ENCODE assay signal across 1 cellular context in the genomic region with DNA sequence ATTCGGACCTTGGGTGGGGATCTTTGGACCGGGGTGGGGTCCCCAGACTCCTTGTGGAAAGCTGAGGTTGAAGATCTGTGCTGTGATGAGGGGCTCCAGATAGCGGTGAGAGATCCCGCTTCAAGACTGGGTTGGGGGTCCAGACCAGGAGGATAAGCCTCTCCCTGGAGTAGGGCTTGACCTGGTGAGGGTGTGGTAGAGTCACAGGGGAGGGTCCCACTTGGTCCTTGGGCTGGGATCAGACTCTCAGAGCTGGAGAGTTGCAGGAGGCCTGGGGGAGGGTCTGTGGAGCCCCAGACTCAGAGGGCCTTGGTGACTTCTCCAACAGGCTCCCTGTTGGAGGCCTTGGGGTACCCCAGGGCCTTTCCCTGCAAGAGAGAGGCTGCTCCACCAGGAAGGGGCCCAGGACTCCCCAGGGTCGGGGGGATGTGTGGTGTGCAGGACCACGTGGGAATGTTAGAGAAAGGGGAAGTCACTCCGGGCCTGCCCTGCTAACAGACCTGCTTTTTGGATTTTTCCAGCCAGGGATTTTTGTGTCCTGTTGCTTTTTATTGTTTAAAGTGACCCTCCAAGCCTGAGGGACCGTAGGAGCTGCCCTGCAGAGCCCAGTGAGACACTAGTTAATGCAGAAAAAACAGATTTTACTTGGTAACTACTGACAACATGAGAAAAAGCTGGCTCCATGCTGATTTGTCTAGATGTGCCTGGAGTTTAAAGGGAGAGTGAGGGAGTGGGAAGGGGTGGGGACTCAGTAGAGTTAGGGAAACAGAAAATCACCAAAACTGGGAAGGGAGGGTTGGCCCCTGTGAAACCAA.
A peak's percentile ranks its signal among the peaks of the same experiment; 100 is the strongest.
TF ChIP-seq lines count a peak whose summit lies in the region.

No MANE protein-coding gene starts in this region.

TF ChIP-seq in HepG2, 621 proteins besides CTCF, POLR2A, EP300 and RAD21 (continued from another document and continues in another):
- TF ChIP-seq, protein P1, sequence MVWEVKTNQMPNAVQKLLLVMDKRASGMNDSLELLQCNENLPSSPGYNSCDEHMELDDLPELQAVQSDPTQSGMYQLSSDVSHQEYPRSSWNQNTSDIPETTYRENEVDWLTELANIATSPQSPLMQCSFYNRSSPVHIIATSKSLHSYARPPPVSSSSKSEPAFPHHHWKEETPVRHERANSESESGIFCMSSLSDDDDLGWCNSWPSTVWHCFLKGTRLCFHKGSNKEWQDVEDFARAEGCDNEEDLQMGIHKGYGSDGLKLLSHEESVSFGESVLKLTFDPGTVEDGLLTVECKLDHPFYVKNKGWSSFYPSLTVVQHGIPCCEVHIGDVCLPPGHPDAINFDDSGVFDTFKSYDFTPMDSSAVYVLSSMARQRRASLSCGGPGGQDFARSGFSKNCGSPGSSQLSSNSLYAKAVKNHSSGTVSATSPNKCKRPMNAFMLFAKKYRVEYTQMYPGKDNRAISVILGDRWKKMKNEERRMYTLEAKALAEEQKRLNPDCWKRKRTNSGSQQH (CRISPR knock-in tag; IDR thresholded peaks at IDR 0.05; ENCODE audit: low read depth) = peak; percentile 13; the same call in 1 of the 2 replicates
- TF ChIP-seq ZNF781 (CRISPR knock-in tag; IDR thresholded peaks at IDR 0.05; ENCODE audit: borderline replicate concordance, not compliant biosample characterization) (peak; percentile 16), TGIF2 (CRISPR knock-in tag; IDR thresholded peaks at IDR 0.05) (peak; percentile 63; the same call in 1 of the 2 replicates), KLF11 (CRISPR knock-in tag; IDR thresholded peaks at IDR 0.05) (no peak), POLR2G (IDR thresholded peaks at IDR 0.05; ENCODE audit: low read depth, low read length) (0 out of 2 replicates have a peak, but pooled peaks have one; percentile 40), GABPA (IDR thresholded peaks at IDR 0.05; ENCODE audit: low read depth, low read length) (no peak), GABPA (CRISPR knock-in tag; IDR thresholded peaks at IDR 0.05; ENCODE audit: low read depth) (0 out of 2 replicates have a peak, but pooled peaks have one; percentile 4), YEATS4 (CRISPR knock-in tag; IDR thresholded peaks at IDR 0.05; ENCODE audit: borderline replicate concordance) (peak; percentile 21; the same call in 1 of the 2 replicates), ZNF34 (CRISPR knock-in tag; IDR thresholded peaks at IDR 0.05; ENCODE audit: borderline replicate concordance) (no peak), KDM5A (IDR thresholded peaks at IDR 0.05; ENCODE audit: borderline replicate concordance, low read length) (0 out of 2 replicates have a peak, but pooled peaks have one; percentile 11), DMAP1 (CRISPR knock-in tag; IDR thresholded peaks at IDR 0.05) (peak; percentile 44; the same call in 1 of the 2 replicates), NRL (CRISPR knock-in tag; IDR thresholded peaks at IDR 0.05; ENCODE audit: borderline replicate concordance) (no peak), ZSCAN25 (CRISPR knock-in tag; IDR thresholded peaks at IDR 0.05) (peak; percentile 2; the same call in 1 of the 2 replicates), TAF1 (CRISPR knock-in tag; IDR thresholded peaks at IDR 0.05) (peak; percentile 45; the same call in 1 of the 2 replicates), HOXA5 (CRISPR knock-in tag; IDR thresholded peaks at IDR 0.05) (peak; percentile 48; the same call in 1 of the 2 replicates), ZNF264 (CRISPR knock-in tag; IDR thresholded peaks at IDR 0.05) (no peak), CCDC6 (CRISPR knock-in tag; IDR thresholded peaks at IDR 0.05) (peak; percentile 59; the same call in 1 of the 2 replicates), ASH2L (IDR thresholded peaks at IDR 0.05; ENCODE audit: insufficient read length, low read depth, low read length) (peak; percentile 7), HDAC1 (CRISPR knock-in tag; IDR thresholded peaks at IDR 0.05) (peak; percentile 40; the same call in 1 of the 2 replicates), U2AF1 (optimal IDR thresholded peaks at IDR 0.05; ENCODE audit: low read depth, low read length) (peak; percentile 39), ZSCAN9 (CRISPR knock-in tag; IDR thresholded peaks at IDR 0.05; ENCODE audit: borderline replicate concordance) (0 out of 2 replicates have a peak, but pooled peaks have one; percentile 19), KDM2A (CRISPR knock-in tag; IDR thresholded peaks at IDR 0.05; ENCODE audit: borderline replicate concordance, low read depth) (no peak), RFX5 (IDR thresholded peaks at IDR 0.05; ENCODE audit: low read depth, low read length) (peak; percentile 94), ZFX (CRISPR knock-in tag; IDR thresholded peaks at IDR 0.05; ENCODE audit: low read depth) (peak; percentile 25), ZNF878 (CRISPR knock-in tag; IDR thresholded peaks at IDR 0.05) (0 out of 2 replicates have a peak, but pooled peaks have one; percentile 54), ZBTB7B (CRISPR knock-in tag; IDR thresholded peaks at IDR 0.05) (peak; percentile 59; the same call in 1 of the 2 replicates), ZNF776 (CRISPR knock-in tag; IDR thresholded peaks at IDR 0.05) (0 out of 2 replicates have a peak, but pooled peaks have one; percentile 12), SALL1 (CRISPR knock-in tag; IDR thresholded peaks at IDR 0.05) (0 out of 2 replicates have a peak, but pooled peaks have one; percentile 20), KLF6 (CRISPR knock-in tag; IDR thresholded peaks at IDR 0.05) (peak; percentile 17; the same call in 1 of the 2 replicates), ZNF768 (CRISPR knock-in tag; IDR thresholded peaks at IDR 0.05) (0 out of 2 replicates have a peak, but pooled peaks have one; percentile 1), PAWR (CRISPR knock-in tag; IDR thresholded peaks at IDR 0.05; ENCODE audit: borderline replicate concordance) (no peak), ZNF33B (CRISPR knock-in tag; IDR thresholded peaks at IDR 0.05) (no peak), ZBTB38 (CRISPR knock-in tag; IDR thresholded peaks at IDR 0.05) (0 out of 2 replicates have a peak, but pooled peaks have one; percentile 8), ZNF501 (CRISPR knock-in tag; IDR thresholded peaks at IDR 0.05) (no peak), ZNF607 (CRISPR knock-in tag; IDR thresholded peaks at IDR 0.05; ENCODE audit: borderline replicate concordance) (0 out of 2 replicates have a peak, but pooled peaks have one; percentile 15)
- TF ChIP-seq, protein P2, sequence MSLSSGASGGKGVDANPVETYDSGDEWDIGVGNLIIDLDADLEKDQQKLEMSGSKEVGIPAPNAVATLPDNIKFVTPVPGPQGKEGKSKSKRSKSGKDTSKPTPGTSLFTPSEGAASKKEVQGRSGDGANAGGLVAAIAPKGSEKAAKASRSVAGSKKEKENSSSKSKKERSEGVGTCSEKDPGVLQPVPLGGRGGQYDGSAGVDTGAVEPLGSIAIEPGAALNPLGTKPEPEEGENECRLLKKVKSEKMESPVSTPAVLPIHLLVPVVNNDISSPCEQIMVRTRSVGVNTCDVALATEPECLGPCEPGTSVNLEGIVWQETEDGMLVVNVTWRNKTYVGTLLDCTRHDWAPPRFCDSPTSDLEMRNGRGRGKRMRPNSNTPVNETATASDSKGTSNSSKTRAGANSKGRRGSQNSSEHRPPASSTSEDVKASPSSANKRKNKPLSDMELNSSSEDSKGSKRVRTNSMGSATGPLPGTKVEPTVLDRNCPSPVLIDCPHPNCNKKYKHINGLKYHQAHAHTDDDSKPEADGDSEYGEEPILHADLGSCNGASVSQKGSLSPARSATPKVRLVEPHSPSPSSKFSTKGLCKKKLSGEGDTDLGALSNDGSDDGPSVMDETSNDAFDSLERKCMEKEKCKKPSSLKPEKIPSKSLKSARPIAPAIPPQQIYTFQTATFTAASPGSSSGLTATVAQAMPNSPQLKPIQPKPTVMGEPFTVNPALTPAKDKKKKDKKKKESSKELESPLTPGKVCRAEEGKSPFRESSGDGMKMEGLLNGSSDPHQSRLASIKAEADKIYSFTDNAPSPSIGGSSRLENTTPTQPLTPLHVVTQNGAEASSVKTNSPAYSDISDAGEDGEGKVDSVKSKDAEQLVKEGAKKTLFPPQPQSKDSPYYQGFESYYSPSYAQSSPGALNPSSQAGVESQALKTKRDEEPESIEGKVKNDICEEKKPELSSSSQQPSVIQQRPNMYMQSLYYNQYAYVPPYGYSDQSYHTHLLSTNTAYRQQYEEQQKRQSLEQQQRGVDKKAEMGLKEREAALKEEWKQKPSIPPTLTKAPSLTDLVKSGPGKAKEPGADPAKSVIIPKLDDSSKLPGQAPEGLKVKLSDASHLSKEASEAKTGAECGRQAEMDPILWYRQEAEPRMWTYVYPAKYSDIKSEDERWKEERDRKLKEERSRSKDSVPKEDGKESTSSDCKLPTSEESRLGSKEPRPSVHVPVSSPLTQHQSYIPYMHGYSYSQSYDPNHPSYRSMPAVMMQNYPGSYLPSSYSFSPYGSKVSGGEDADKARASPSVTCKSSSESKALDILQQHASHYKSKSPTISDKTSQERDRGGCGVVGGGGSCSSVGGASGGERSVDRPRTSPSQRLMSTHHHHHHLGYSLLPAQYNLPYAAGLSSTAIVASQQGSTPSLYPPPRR (CRISPR knock-in tag; IDR thresholded peaks at IDR 0.05; ENCODE audit: borderline replicate concordance) = peak; percentile 1; the same call in 1 of the 2 replicates
- TF ChIP-seq, protein P3, sequence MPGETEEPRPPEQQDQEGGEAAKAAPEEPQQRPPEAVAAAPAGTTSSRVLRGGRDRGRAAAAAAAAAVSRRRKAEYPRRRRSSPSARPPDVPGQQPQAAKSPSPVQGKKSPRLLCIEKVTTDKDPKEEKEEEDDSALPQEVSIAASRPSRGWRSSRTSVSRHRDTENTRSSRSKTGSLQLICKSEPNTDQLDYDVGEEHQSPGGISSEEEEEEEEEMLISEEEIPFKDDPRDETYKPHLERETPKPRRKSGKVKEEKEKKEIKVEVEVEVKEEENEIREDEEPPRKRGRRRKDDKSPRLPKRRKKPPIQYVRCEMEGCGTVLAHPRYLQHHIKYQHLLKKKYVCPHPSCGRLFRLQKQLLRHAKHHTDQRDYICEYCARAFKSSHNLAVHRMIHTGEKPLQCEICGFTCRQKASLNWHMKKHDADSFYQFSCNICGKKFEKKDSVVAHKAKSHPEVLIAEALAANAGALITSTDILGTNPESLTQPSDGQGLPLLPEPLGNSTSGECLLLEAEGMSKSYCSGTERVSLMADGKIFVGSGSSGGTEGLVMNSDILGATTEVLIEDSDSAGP (CRISPR knock-in tag; IDR thresholded peaks at IDR 0.05; ENCODE audit: borderline replicate concordance) = 0 out of 2 replicates have a peak, but pooled peaks have one; percentile 1
- TF ChIP-seq, protein P4, sequence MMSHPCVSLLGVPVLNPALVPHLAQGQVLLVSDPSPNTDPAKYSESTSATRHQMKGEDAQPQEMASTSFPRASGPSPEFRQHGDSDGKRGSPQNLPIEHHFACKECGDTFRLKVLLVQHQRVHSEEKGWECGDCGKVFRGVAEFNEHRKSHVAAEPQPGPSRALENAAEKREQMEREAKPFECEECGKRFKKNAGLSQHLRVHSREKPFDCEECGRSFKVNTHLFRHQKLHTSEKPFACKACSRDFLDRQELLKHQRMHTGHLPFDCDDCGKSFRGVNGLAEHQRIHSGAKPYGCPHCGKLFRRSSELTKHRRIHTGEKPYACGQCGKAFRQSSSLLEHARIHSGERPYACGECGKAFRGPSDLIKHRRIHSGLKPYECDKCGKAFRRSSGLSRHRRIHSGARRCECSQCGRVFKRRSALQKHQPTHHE (CRISPR knock-in tag; IDR thresholded peaks at IDR 0.05; ENCODE audit: borderline replicate concordance) = 0 out of 2 replicates have a peak, but pooled peaks have one; percentile 9
- TF ChIP-seq, protein P5, sequence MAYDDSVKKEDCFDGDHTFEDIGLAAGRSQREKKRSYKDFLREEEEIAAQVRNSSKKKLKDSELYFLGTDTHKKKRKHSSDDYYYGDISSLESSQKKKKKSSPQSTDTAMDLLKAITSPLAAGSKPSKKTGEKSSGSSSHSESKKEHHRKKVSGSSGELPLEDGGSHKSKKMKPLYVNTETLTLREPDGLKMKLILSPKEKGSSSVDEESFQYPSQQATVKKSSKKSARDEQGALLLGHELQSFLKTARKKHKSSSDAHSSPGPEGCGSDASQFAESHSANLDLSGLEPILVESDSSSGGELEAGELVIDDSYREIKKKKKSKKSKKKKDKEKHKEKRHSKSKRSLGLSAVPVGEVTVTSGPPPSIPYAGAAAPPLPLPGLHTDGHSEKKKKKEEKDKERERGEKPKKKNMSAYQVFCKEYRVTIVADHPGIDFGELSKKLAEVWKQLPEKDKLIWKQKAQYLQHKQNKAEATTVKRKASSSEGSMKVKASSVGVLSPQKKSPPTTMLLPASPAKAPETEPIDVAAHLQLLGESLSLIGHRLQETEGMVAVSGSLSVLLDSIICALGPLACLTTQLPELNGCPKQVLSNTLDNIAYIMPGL (CRISPR knock-in tag; IDR thresholded peaks at IDR 0.05; ENCODE audit: borderline replicate concordance in 1 of 2, low read depth in 1 of 2) = peak in 1 of 2 experiments; percentile 20; a peak in 1 of 4 replicates
- TF ChIP-seq, protein P6, sequence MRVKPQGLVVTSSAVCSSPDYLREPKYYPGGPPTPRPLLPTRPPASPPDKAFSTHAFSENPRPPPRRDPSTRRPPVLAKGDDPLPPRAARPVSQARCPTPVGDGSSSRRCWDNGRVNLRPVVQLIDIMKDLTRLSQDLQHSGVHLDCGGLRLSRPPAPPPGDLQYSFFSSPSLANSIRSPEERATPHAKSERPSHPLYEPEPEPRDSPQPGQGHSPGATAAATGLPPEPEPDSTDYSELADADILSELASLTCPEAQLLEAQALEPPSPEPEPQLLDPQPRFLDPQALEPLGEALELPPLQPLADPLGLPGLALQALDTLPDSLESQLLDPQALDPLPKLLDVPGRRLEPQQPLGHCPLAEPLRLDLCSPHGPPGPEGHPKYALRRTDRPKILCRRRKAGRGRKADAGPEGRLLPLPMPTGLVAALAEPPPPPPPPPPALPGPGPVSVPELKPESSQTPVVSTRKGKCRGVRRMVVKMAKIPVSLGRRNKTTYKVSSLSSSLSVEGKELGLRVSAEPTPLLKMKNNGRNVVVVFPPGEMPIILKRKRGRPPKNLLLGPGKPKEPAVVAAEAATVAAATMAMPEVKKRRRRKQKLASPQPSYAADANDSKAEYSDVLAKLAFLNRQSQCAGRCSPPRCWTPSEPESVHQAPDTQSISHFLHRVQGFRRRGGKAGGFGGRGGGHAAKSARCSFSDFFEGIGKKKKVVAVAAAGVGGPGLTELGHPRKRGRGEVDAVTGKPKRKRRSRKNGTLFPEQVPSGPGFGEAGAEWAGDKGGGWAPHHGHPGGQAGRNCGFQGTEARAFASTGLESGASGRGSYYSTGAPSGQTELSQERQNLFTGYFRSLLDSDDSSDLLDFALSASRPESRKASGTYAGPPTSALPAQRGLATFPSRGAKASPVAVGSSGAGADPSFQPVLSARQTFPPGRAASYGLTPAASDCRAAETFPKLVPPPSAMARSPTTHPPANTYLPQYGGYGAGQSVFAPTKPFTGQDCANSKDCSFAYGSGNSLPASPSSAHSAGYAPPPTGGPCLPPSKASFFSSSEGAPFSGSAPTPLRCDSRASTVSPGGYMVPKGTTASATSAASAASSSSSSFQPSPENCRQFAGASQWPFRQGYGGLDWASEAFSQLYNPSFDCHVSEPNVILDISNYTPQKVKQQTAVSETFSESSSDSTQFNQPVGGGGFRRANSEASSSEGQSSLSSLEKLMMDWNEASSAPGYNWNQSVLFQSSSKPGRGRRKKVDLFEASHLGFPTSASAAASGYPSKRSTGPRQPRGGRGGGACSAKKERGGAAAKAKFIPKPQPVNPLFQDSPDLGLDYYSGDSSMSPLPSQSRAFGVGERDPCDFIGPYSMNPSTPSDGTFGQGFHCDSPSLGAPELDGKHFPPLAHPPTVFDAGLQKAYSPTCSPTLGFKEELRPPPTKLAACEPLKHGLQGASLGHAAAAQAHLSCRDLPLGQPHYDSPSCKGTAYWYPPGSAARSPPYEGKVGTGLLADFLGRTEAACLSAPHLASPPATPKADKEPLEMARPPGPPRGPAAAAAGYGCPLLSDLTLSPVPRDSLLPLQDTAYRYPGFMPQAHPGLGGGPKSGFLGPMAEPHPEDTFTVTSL (CRISPR knock-in tag; IDR thresholded peaks at IDR 0.05; ENCODE audit: borderline replicate concordance) = peak; percentile 40; the same call in 1 of the 2 replicates
